ENCODE assay signal across 8 cellular contexts in the genomic region with DNA sequence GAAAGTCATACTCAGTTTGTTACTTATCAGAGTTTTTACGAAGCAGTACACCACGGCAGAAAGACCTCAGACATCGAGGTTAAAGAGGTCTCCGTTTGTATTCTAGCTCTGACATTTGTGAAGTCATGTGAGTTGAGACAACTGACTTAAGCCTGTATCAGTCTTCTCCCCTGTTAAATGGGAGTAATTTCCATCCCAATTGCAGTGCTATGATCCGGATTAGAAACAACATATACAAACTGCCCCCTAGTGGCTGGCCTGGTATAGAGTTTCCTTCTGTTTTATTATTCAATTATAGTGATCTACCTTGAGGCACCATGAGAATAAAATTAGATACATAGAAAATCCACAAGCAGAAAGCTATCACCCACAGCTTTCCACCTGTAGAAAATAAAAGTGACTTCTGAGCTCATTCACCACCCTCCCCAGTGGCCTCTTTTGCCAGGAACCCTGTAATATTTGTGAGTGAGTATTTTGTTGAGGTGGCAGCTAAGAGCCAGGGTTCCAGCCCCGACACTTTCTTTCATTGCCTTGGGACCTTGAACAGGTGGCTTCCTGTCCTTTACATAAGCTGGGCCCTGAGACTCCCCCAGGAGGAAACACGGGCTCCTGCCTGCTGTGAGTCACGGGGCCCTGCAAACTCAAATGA.
A peak's percentile ranks its signal among the peaks of the same experiment; 100 is the strongest.
DNase-seq lines count a peak whose midpoint lies in the region; ATAC-seq, FAIRE-seq and TF ChIP-seq lines count a peak whose summit lies in the region.

No MANE protein-coding gene starts in this region.

- CTCF ChIA-PET in Panc1 (lab: Charles Lee) = interaction anchor here (0.5 kb wide), 1 partner anchor 194 kb away, joined by 10 read pairs; no protein-coding TSS in a partner anchor

- no peaks in the 10 kb centered on the region for H3K36me3 Mint-ChIP-seq in type B pancreatic cell

- in situ Hi-C loops in Panc1 (cut with HindIII; ENCODE audit: low pct_unique_long_range_greater_than_20kb, low sequenced_read_pairs) = no loop called here

- no peaks in the 10 kb centered on the region for H3K9me3 ChIP-seq in Panc1 (ENCODE audit: control insufficient read depth, insufficient read depth, low read depth, low read length)

- peaks cover 4% of the 10 kb centered on the region for H3K4me1 Mint-ChIP-seq in type B pancreatic cell (ENCODE audit: unreplicated experiment)

- H3K27me3 ChIP-seq in Panc1 (ENCODE audit: control insufficient read depth, insufficient read depth, low read length) = no peaks in the 10 kb centered on the region

- no peak for DNase-seq in GM12864 (ENCODE audit: low read depth)
- DNase-seq in Panc1 (ENCODE audit: low read depth, low spot score) = peak; percentile 20
- peak; percentile 19 for DNase-seq in germinal center (ENCODE audit: low spot score)
- DNase-seq in type B pancreatic cell (ENCODE audit: extremely low spot score, unreplicated experiment) = no peak
- no peak for DNase-seq in DMS79 treated with DMSO at 0.1 percent for 48 hours (lab: John Stamatoyannopoulos, UW)
- DNase-seq in frontal cortex (ENCODE audit: low spot score in 2 of 2) = no peak
- DNase-seq in NOMO-1 treated with DMSO at 0.1 percent for 48 hours (lab: John Stamatoyannopoulos, UW; ENCODE audit: unreplicated experiment) = no peak

- H3K27ac ChIP-seq in Panc1 (ENCODE audit: low read length) = no peak overlapping the region

- no peak overlapping the region for H3K4me3 Mint-ChIP-seq in type B pancreatic cell

- no peaks in the 10 kb centered on the region for H3K9me3 Mint-ChIP-seq in type B pancreatic cell

- peak; percentile 30 for FAIRE-seq in A204.1 (lab: Jason Lieb, UNC)
- no peak for FAIRE-seq in frontal cortex (lab: Jason Lieb, UNC)

- no peak overlapping the region for H3K27ac Mint-ChIP-seq in type B pancreatic cell

- BruUV-seq in Panc1 (replicated peaks; lab: Mats Ljungman, UMichigan) = no TSS peak

- no peaks in the 10 kb centered on the region for H3K4me1 ChIP-seq in Panc1 (ENCODE audit: control insufficient read depth, insufficient read depth, low read length)

- no peaks in the 10 kb centered on the region for H3K36me3 ChIP-seq in Panc1 (ENCODE audit: control insufficient read depth, insufficient read depth, low read length)

- peak; percentile 75 for ATAC-seq in Panc1

- H3K27me3 Mint-ChIP-seq in type B pancreatic cell = peaks cover 15% of the 10 kb centered on the region

- intact Hi-C loops in Panc1 (cut with micrococcal nuclease; ENCODE audit: unreplicated experiment) = loop anchor here (5.0 kb wide), 1 partner anchor 593 kb away; no protein-coding TSS in a partner anchor

- H3K4me3 ChIP-seq in GM12864 (ENCODE audit: low read depth, low read length) = no peak overlapping the region
- H3K4me3 ChIP-seq in Panc1 (ENCODE audit: low read depth in 2 of 2, low read length in 2 of 2) = no peak overlapping the region

- POLR2A ChIA-PET in Panc1 (lab: Charles Lee) = no interaction called here

- TF ChIP-seq CTCF in GM12864 (IDR thresholded peaks at IDR 0.05; ENCODE audit: low read depth, low read length, missing control alignments) (peak; percentile 60), Panc1 (IDR thresholded peaks at IDR 0.05) (peak; percentile 81), type B pancreatic cell (conservative IDR thresholded peaks at IDR 0.05) (peak; percentile 81)

Comparison
In these comparisons a context has a peak if more than half of its experiments do, and no peak if none do; other contexts are left out.
1. DNase-seq: peak in Panc1 (single experiment) and germinal center (single experiment); none in GM12864 (single experiment), type B pancreatic cell (single experiment), DMS79 treated with DMSO at 0.1 percent for 48 hours (single experiment), frontal cortex (0 of 2) and NOMO-1 treated with DMSO at 0.1 percent for 48 hours (single experiment).
2. Peak in every context shown above with its lines, with median percentiles within 50 percentile points of each other: CTCF ChIP-seq.